In the genomic region with DNA sequence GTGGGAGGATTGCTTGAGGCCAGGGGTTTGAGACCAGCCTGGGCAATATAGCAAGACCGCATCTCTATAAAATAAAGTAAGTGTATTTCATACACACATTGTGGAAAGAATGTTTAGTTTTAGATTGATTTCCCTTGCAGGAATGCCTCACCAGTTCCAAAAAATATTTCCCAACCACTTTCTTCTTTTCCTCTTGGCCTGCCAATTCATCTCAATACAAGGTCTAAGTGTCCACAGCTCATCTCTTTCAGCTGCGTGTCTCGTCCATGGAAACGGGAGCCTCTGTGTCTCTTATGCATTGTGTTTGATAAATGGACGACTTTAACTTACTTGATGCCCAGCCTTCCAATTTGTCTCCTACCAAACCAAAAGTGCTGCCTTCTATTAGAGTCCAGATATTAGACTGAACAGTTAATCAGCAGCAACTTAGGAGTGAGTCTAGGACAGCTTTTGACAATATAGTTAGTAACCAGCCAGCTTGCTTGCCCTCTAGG, we compare ENCODE assay signal across 16 cellular contexts. TPM values are rescaled to one million over a fixed set of nuclear protein-coding genes. Genes with fewer than 3 reads are reported as not detected.
DNase-seq lines count a peak whose midpoint lies in the region; ATAC-seq and TF ChIP-seq lines count a peak whose summit lies in the region.
"Had no signal": no experiment of that assay in that cellular context is flagged by ENCODE, and none has a peak within 500 bp of the region (broad histone marks: within the 10 kb centered on the region; RNA-seq: fewer than 3 reads in every experiment).

No MANE protein-coding gene starts in this region.

- no peak overlapping the region for H2AFZ ChIP-seq in GM23248

- TF ChIP-seq CTCF in chondrocyte (IDR thresholded peaks at IDR 0.05) (no peak), type B pancreatic cell (conservative IDR thresholded peaks at IDR 0.05) (no peak)

- H3K27me3 ChIP-seq in GM23248 (replicated peaks; ENCODE audit: insufficient read depth), result no peaks in the 10 kb centered on the region
- H3K27me3 ChIP-seq: BLaER1 treated with 17β-estradiol and CSF1 and Interleukin-3, amounts not matched to agents 10 nM and 100 nM had no signal

- in situ Hi-C loops in GM23248 (cut with MboI), result no loop called here

- peaks cover 16% of the 10 kb centered on the region; the same call in 1 of the 2 replicates for H3F3A ChIP-seq in GM23248 (ENCODE audit: insufficient read depth)

- H3K4me3 Mint-ChIP-seq in chondrocyte (ENCODE audit: unreplicated experiment) (no peak overlapping the region), type B pancreatic cell (no peak overlapping the region)

- no peaks in the 10 kb centered on the region for H3K79me2 ChIP-seq in GM23248 (ENCODE audit: insufficient read depth)

- H3K36me3 Mint-ChIP-seq in chondrocyte (ENCODE audit: low read depth) (peaks cover 25% of the 10 kb centered on the region), type B pancreatic cell (peaks cover 30% of the 10 kb centered on the region)

- no peaks in the 10 kb centered on the region for H3K9me3 ChIP-seq in GM23248 (ENCODE audit: low read depth)
- H3K9me3 ChIP-seq: BLaER1 treated with 17β-estradiol and CSF1 and Interleukin-3, amounts not matched to agents 10 nM and 100 nM had no signal

- H3K4me2 ChIP-seq in GM23248 (ENCODE audit: unreplicated experiment), result no peak overlapping the region
- H3K4me2 ChIP-seq: BLaER1 treated with 17β-estradiol and CSF1 and Interleukin-3, amounts not matched to agents 10 nM and 100 nM had no signal

- H4K20me1 ChIP-seq in GM23248 (ENCODE audit: insufficient read depth), result no peaks in the 10 kb centered on the region

- no peak overlapping the region for H3K4me3 ChIP-seq in GM23248
- H3K4me3 ChIP-seq: BLaER1 treated with 17β-estradiol and CSF1 and Interleukin-3, amounts not matched to agents 10 nM and 100 nM had no signal

- H3K27ac Mint-ChIP-seq in chondrocyte (ENCODE audit: unreplicated experiment) (peak overlapping the region; percentile 28), type B pancreatic cell (peak overlapping the region; percentile 86)

- ATAC-seq in left lobe of liver, result peak; percentile 62

- H3K27me3 Mint-ChIP-seq in chondrocyte (ENCODE audit: low read depth) (no peaks in the 10 kb centered on the region), type B pancreatic cell (no peaks in the 10 kb centered on the region)

- no peaks in the 10 kb centered on the region for H3K9me2 ChIP-seq in GM23248 (ENCODE audit: insufficient read depth)

- no peaks in the 10 kb centered on the region for H3K9me3 Mint-ChIP-seq in chondrocyte (ENCODE audit: low read depth)
- no peaks in the 10 kb centered on the region for H3K9me3 Mint-ChIP-seq in type B pancreatic cell

- H3K27ac ChIP-seq in GM23248, result no peak overlapping the region
- H3K27ac ChIP-seq: BLaER1 treated with 17β-estradiol and CSF1 and Interleukin-3, amounts not matched to agents 10 nM and 100 nM; HL-60 had no signal

- H3K4me1 Mint-ChIP-seq in chondrocyte (ENCODE audit: low read depth) (no peaks in the 10 kb centered on the region), type B pancreatic cell (ENCODE audit: unreplicated experiment) (peaks cover 16% of the 10 kb centered on the region)

- no peaks in the 10 kb centered on the region for H3K4me1 ChIP-seq in GM23248 (ENCODE audit: insufficient read depth)
- H3K4me1 ChIP-seq: BLaER1 treated with 17β-estradiol and CSF1 and Interleukin-3, amounts not matched to agents 10 nM and 100 nM had no signal

- peaks cover 29% of the 10 kb centered on the region for H3K36me3 ChIP-seq in GM23248 (ENCODE audit: low read depth)

- DNase-seq in GM23248, result peak; percentile 25
- DNase-seq in chondrocyte (ENCODE audit: low spot score), result no peak
- no peak for DNase-seq in left lobe of liver (ENCODE audit: low spot score)
- no peak for DNase-seq in type B pancreatic cell (ENCODE audit: extremely low spot score, unreplicated experiment)
- DNase-seq in epidermal melanocyte (ENCODE audit: insufficient read length, low spot score), result no peak
- no peak for DNase-seq in NCI-H146 (lab: John Stamatoyannopoulos, UW)
- DNase-seq in middle frontal gyrus (ENCODE audit: extremely low spot score, low spot score), result no peak
- DNase-seq: DMS 273 treated with DMSO at 0.1 percent for 48 hours, MM.1S, NCI-H1105 treated with DMSO at 0.1 percent for 48 hours, NCI-H2029 treated with DMSO at 0.1 percent for 48 hours, NCI-H510A treated with DMSO at 0.1 percent for 48 hours, SHP77 treated with DMSO at 0.1 percent for 48 hours had no signal

- H3K9ac ChIP-seq in GM23248, result no peak overlapping the region
- H3K9ac ChIP-seq: BLaER1 treated with 17β-estradiol and CSF1 and Interleukin-3, amounts not matched to agents 10 nM and 100 nM had no signal

- WGBS in GM23248 (ENCODE audit: low coverage in 1 of 2, low lambda C conversion rate in 2 of 2, missing lambda C conversion rate in 2 of 2), 2 experiments, result 27 to 30% methylated on average over 5 of the region's 5 CpGs

RNA-seq across cellular contexts. Expression of a gene that starts 27.2 kb away (rescaled TPM):
- 82.3 and 89.2 TPM in 2 replicates for total RNA-seq in GM23248 (2014; rRNA removed; shearing (Covaris generic))
- 93.3 and 94.2 TPM in 2 replicates for polyA plus RNA-seq in GM23248 (2016; fragmentation: Nextera tagmentation; extraction: Ambion mirVana)
- total RNA-seq in chondrocyte (76.0 to 76.6 TPM (median 76.3 TPM) in 3 replicates), left lobe of liver (53.2 TPM), type B pancreatic cell (ENCODE audit: low replicate concordance) (96.4 and 122 TPM in 2 replicates)

RNA-seq across cellular contexts. Expression of a gene that starts 37.6 kb away (rescaled TPM):
- total RNA-seq in GM23248 (2014; rRNA removed; shearing (Covaris generic)), result not detected in 2 replicates
- polyA plus RNA-seq in GM23248 (2016; fragmentation: Nextera tagmentation; extraction: Ambion mirVana), result not detected in 2 replicates
- total RNA-seq in chondrocyte, result not detected in 3 replicates
- total RNA-seq in left lobe of liver, result not detected
- total RNA-seq in type B pancreatic cell (ENCODE audit: low replicate concordance), result not detected in 2 replicates
- total RNA-seq: H1 had no signal
- polyA plus RNA-seq: H1 had no signal
